Comparison of ENCODE assay signal across 27 cellular contexts in genomic region chr4:97216031-97216430, GRCh38.
"Had no signal": no experiment of that assay in that cellular context is flagged by ENCODE, and none has a peak within 500 bp of the region (broad histone marks: within the 10 kb centered on the region; RNA-seq: fewer than 3 reads in every experiment).

No MANE protein-coding gene starts in this region.

- H3K36me3 ChIP-seq: left lung, lower lobe of right lung, ovary, prostate gland, spleen, suprapubic skin, thoracic aorta, tibial artery, uterus had no signal

- H3K27ac ChIP-seq: left lung, lower lobe of right lung, ovary, prostate gland, skin epidermis, spleen, suprapubic skin, thoracic aorta, tibial artery, uterus had no signal

- H3K4me3 Mint-ChIP-seq: immature natural killer cell; naive thymus-derived CD8-positive, alpha-beta T cell; nephron; neural crest cell; stimulated activated effector memory CD8-positive, alpha-beta T cell treated with anti-CD3 and anti-CD28 coated beads, Interleukin-12 subunit alpha, Interleukin-12 subunit beta, amount 100 ng/mL, for 72 hours; stimulated activated naive CD8-positive, alpha-beta T cell treated with anti-CD3 and anti-CD28 coated beads, Interleukin-15, Interleukin-2, amounts not matched to agents 100 ng/mL and 50 ng/mL, for 24 hours; type B pancreatic cell had no signal

- H3K9me3 Mint-ChIP-seq: nephron, neural crest cell, type B pancreatic cell had no signal

- H3K27ac Mint-ChIP-seq: immature natural killer cell; naive thymus-derived CD8-positive, alpha-beta T cell; nephron; stimulated activated effector memory CD8-positive, alpha-beta T cell treated with anti-CD3 and anti-CD28 coated beads, Interleukin-12 subunit alpha, Interleukin-12 subunit beta, amount 100 ng/mL, for 72 hours; stimulated activated naive CD8-positive, alpha-beta T cell treated with anti-CD3 and anti-CD28 coated beads, Interleukin-15, Interleukin-2, amounts not matched to agents 100 ng/mL and 50 ng/mL, for 24 hours; type B pancreatic cell had no signal

- ATAC-seq: left colon; left lung; lower lobe of right lung; naive thymus-derived CD8-positive, alpha-beta T cell; right cardiac atrium; sciatic nerve; stimulated activated effector memory CD8-positive, alpha-beta T cell treated with anti-CD3 and anti-CD28 coated beads, Interleukin-12 subunit alpha, Interleukin-12 subunit beta, amount 100 ng/mL, for 72 hours had no signal

- H3K4me1 Mint-ChIP-seq: immature natural killer cell; naive thymus-derived CD8-positive, alpha-beta T cell; nephron; neural crest cell; stimulated activated effector memory CD8-positive, alpha-beta T cell treated with anti-CD3 and anti-CD28 coated beads, Interleukin-12 subunit alpha, Interleukin-12 subunit beta, amount 100 ng/mL, for 72 hours had no signal

- H3K4me3 ChIP-seq: left lung, lower lobe of right lung, ovary, prostate gland, skin epidermis, spleen, suprapubic skin, thoracic aorta, tibial artery, uterus had no signal

- H3K36me3 Mint-ChIP-seq: immature natural killer cell; naive thymus-derived CD8-positive, alpha-beta T cell; stimulated activated effector memory CD8-positive, alpha-beta T cell treated with anti-CD3 and anti-CD28 coated beads, Interleukin-12 subunit alpha, Interleukin-12 subunit beta, amount 100 ng/mL, for 72 hours; type B pancreatic cell had no signal

- H3K27me3 Mint-ChIP-seq: naive thymus-derived CD8-positive, alpha-beta T cell; stimulated activated naive CD8-positive, alpha-beta T cell treated with anti-CD3 and anti-CD28 coated beads, Interleukin-15, Interleukin-2, amounts not matched to agents 100 ng/mL and 50 ng/mL, for 24 hours had no signal

- H3K4me1 ChIP-seq: left lung, lower lobe of right lung, prostate gland, spleen, suprapubic skin, tibial artery, uterus had no signal

- H3K27me3 ChIP-seq: left lung, ovary, spleen, suprapubic skin, tibial artery, uterus had no signal

- DNase-seq: hypothalamus; immature natural killer cell; kidney; left colon; left lung; lower lobe of right lung; mammary epithelial cell; mesenchymal stem cell; naive thymus-derived CD8-positive, alpha-beta T cell; ovary; posterior cingulate gyrus; right cardiac atrium; spleen; stimulated activated CD4-positive, alpha-beta T cell treated with anti-CD3 and anti-CD28 coated beads, Interleukin-4, amount 100 ng/mL, for 24 hours; stimulated activated naive CD4-positive, alpha-beta T cell; tibial artery; uterus had no signal

- H3K9me3 ChIP-seq: lower lobe of right lung, ovary, prostate gland, spleen, suprapubic skin, thoracic aorta, tibial artery, uterus had no signal
